Comparison of ENCODE assay signal across 20 cellular contexts in genomic region chr2:67295406-67295805, GRCh38.
DNase-seq lines count a peak whose midpoint lies in the region; TF ChIP-seq lines count a peak whose summit lies in the region.
"Had no signal": no experiment of that assay in that cellular context is flagged by ENCODE, and none has a peak within 500 bp of the region (broad histone marks: within the 10 kb centered on the region; RNA-seq: fewer than 3 reads in every experiment).

No MANE protein-coding gene starts in this region.

- H3K4me3 Mint-ChIP-seq in mesothelial cell of epicardium (no peak overlapping the region), type B pancreatic cell (no peak overlapping the region)
- H3K4me3 Mint-ChIP-seq: CD4-positive, alpha-beta memory T cell; IgD-negative memory B cell had no signal

- H3K27ac ChIP-seq in VCaP (peak overlapping the region; percentile 20; the same call in 1 of the 2 replicates), ovary (no peak overlapping the region)
- H3K27ac ChIP-seq: BLaER1 treated with 17β-estradiol and CSF1 and Interleukin-3, amounts not matched to agents 10 nM and 100 nM; SK-N-MC had no signal

- H3K27ac Mint-ChIP-seq in mesothelial cell of epicardium = peak overlapping the region; percentile 2
- peak overlapping the region; percentile 49 for H3K27ac Mint-ChIP-seq in type B pancreatic cell
- H3K27ac Mint-ChIP-seq: CD4-positive, alpha-beta memory T cell had no signal

- H3K27me3 Mint-ChIP-seq in mesothelial cell of epicardium (ENCODE audit: low read depth) = no peaks in the 10 kb centered on the region
- no peaks in the 10 kb centered on the region for H3K27me3 Mint-ChIP-seq in type B pancreatic cell

- H3K36me3 Mint-ChIP-seq in mesothelial cell of epicardium (no peaks in the 10 kb centered on the region), type B pancreatic cell (no peaks in the 10 kb centered on the region)
- H3K36me3 Mint-ChIP-seq: CD4-positive, alpha-beta memory T cell; IgD-negative memory B cell had no signal

- TF ChIP-seq CTCF in VCaP (conservative IDR thresholded peaks at IDR 0.05) = no peak
- TF ChIP-seq CTCF in mesothelial cell of epicardium (IDR thresholded peaks at IDR 0.05; ENCODE audit: unreplicated experiment) = no peak
- no peak for TF ChIP-seq CTCF in type B pancreatic cell (conservative IDR thresholded peaks at IDR 0.05)
- TF ChIP-seq CTCF in ovary (IDR thresholded peaks at IDR 0.05) = no peak

- WGBS in ovary, 3 donors = 49 to 65% (median 54%) methylated on average over 2 of the region's 2 CpGs

- H3K4me1 Mint-ChIP-seq in mesothelial cell of epicardium = peaks cover 20% of the 10 kb centered on the region
- peaks cover 13% of the 10 kb centered on the region for H3K4me1 Mint-ChIP-seq in type B pancreatic cell (ENCODE audit: unreplicated experiment)
- H3K4me1 Mint-ChIP-seq: CD4-positive, alpha-beta memory T cell; IgD-negative memory B cell had no signal

- DNase-seq in EH (ENCODE audit: low read depth) = peak; percentile 31
- no peak for DNase-seq in mesothelial cell of epicardium (ENCODE audit: low spot score in 2 of 2, unreplicated experiment in 2 of 2)
- no peak for DNase-seq in type B pancreatic cell (ENCODE audit: extremely low spot score, unreplicated experiment)
- DNase-seq in ovary = no peak
- DNase-seq in activated CD4-positive, CD25-positive, alpha-beta regulatory T cell treated with anti-CD3 and anti-CD28 coated beads, Interleukin-2, amount 50 U/mL, for 72 hours = no peak
- DNase-seq in NCI-H774 (lab: John Stamatoyannopoulos, UW) = no peak
- DNase-seq: CD4-positive, alpha-beta memory T cell; GDM1; NCI-H1105; NCI-H146; NCI-H2029; NCI-H226; NCI-H510A treated with DMSO at 0.1 percent for 48 hours; NCI-H82; OCI-M1; Right ventricle myocardium superior had no signal

- H3K9me3 ChIP-seq in ovary = no peaks in the 10 kb centered on the region
- H3K9me3 ChIP-seq: BLaER1 treated with 17β-estradiol and CSF1 and Interleukin-3, amounts not matched to agents 10 nM and 100 nM had no signal

- no peak overlapping the region for H3K4me3 ChIP-seq in ovary
- H3K4me3 ChIP-seq: BLaER1 treated with 17β-estradiol and CSF1 and Interleukin-3, amounts not matched to agents 10 nM and 100 nM; SK-N-MC had no signal

- H3K36me3 ChIP-seq in ovary = no peaks in the 10 kb centered on the region
- H3K36me3 ChIP-seq: BLaER1 treated with 17β-estradiol and CSF1 and Interleukin-3, amounts not matched to agents 10 nM and 100 nM had no signal

- H3K9me3 Mint-ChIP-seq in mesothelial cell of epicardium (no peaks in the 10 kb centered on the region), type B pancreatic cell (peaks cover 4% of the 10 kb centered on the region)
- H3K9me3 Mint-ChIP-seq: CD4-positive, alpha-beta memory T cell had no signal

- H3K4me1 ChIP-seq in ovary (ENCODE audit: insufficient read depth) = no peaks in the 10 kb centered on the region
- H3K4me1 ChIP-seq: BLaER1 treated with 17β-estradiol and CSF1 and Interleukin-3, amounts not matched to agents 10 nM and 100 nM had no signal

- no peaks in the 10 kb centered on the region for H3K27me3 ChIP-seq in ovary
- H3K27me3 ChIP-seq: BLaER1 treated with 17β-estradiol and CSF1 and Interleukin-3, amounts not matched to agents 10 nM and 100 nM had no signal

- TF ChIP-seq EP300 in ovary (IDR thresholded peaks at IDR 0.05) = no peak

- intact Hi-C loops in ovary (cut with DNase I) = no loop called here

- TF ChIP-seq POLR2A in ovary (IDR thresholded peaks at IDR 0.05) = no peak
